In the genomic region with DNA sequence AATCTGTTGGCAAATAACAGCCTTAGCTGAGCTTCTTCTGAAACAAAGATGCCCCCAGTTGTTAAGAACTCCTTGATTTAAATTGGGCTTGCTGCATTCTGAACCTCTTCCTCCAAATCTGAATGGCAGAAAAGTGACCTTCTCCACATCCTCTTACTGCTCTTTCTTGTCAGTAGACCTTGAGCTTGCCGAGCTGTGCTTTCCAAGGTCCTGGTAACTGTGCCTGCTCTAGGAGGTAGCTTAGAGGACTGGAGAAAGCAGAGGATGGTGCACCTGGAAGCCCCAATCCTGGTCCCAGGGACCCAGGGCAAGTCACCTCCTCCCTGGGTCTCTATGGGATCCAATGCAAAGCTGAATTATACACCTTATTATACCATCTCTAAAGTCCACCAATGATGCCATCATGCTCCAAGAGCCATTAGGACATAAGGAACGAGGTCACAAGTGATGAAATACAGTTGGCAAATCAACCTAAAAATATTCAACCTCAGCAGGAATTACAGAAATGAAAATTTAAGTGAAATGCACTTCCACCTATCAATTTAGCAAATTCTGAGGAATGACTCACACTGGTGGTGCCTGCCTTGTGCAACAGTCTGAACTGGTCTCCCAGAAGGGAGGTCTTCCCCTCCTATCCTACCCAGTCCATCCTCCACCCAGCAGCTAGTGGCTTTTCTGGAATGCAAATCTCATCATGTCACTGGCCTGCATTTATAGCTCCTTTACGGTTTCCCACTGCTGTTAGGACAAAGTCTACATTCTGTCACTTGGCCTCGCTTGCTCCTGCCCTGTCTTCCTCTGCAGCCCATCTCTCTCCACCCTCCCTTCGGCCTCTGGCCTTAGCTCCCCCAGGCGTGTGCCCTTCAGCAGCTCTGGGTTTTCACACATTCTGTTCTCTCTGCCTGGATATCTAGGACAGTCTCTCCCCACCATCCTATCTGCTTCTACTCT, we compare ENCODE assay signal across 9 cellular contexts. TPM values are rescaled to one million over a fixed set of nuclear protein-coding genes. Genes with fewer than 3 reads are reported as not detected.
A peak's percentile ranks its signal among the peaks of the same experiment; 100 is the strongest.
DNase-seq lines count a peak whose midpoint lies in the region; ATAC-seq, FAIRE-seq and TF ChIP-seq lines count a peak whose summit lies in the region.
"Had no signal": no experiment of that assay in that cellular context is flagged by ENCODE, and none has a peak within 500 bp of the region (broad histone marks: within the 10 kb centered on the region; RNA-seq: fewer than 3 reads in every experiment).

No MANE protein-coding gene starts in this region.

- no peak for DNase-seq in GM12891 (ENCODE audit: insufficient read length, low spot score)
- DNase-seq in SKM-1 treated with dmso at 0.1 percent for 144 hours (lab: John Stamatoyannopoulos, UW; ENCODE audit: unreplicated experiment): peak; percentile 34
- DNase-seq in Right ventricle myocardium superior: no peak
- no peak for DNase-seq in sciatic nerve (ENCODE audit: low spot score)
- no peak for DNase-seq in anterior cingulate cortex (lab: John Stamatoyannopoulos, UW)
- DNase-seq: uterus had no signal

- no peak for TF ChIP-seq POLR2A in GM12891 (IDR thresholded peaks at IDR 0.05; ENCODE audit: low read depth, low read length)

- peak; percentile 65 for FAIRE-seq in GM12891 (lab: Jason Lieb, UNC)

- intact Hi-C loops in Right ventricle myocardium superior (cut with DNase I): no loop called here
- intact Hi-C loops in sciatic nerve (cut with DNase I): no loop called here

- ATAC-seq in Right ventricle myocardium superior (ENCODE audit: poor library complexity) (peak; percentile 42), sciatic nerve (peak; percentile 90), GM18873 (IDR thresholded peaks at IDR 0.05; ENCODE audit: low FRiP score, unreplicated experiment) (no peak), GM19328 (IDR thresholded peaks at IDR 0.05; ENCODE audit: unreplicated experiment) (no peak), GM18519 (IDR thresholded peaks at IDR 0.05; ENCODE audit: low FRiP score, unreplicated experiment) (no peak)

TF ChIP-seq in GM12891, 5 proteins besides CTCF, POLR2A, EP300 and RAD21:
- no peak for TF ChIP-seq POU2F2 (IDR thresholded peaks at IDR 0.05; ENCODE audit: low read depth, low read length)
- TF ChIP-seq TAF1 (IDR thresholded peaks at IDR 0.05; ENCODE audit: low read depth, low read length): no peak
- no peak for TF ChIP-seq POLR2AphosphoS5 (IDR thresholded peaks at IDR 0.05; ENCODE audit: low read depth, low read length)
- TF ChIP-seq PAX5 (IDR thresholded peaks at IDR 0.05; ENCODE audit: insufficient read depth, low read length, severe bottlenecking): no peak
- TF ChIP-seq SPI1 (IDR thresholded peaks at IDR 0.05; ENCODE audit: low read depth, low read length): no peak

RNA-seq across cellular contexts. Expression of gene TOM1L2, which starts 36.6 kb away (rescaled TPM):
- polyA plus RNA-seq in GM12891 (2012; ENCODE audit: low read depth, missing spikeins): 7.3 TPM
- 253 TPM for total RNA-seq in Right ventricle myocardium superior
- 144 TPM for total RNA-seq in sciatic nerve

RNA-seq across cellular contexts. Expression of gene DRC3, which starts 37.1 kb away (rescaled TPM):
- polyA plus RNA-seq in GM12891 (2012; ENCODE audit: low read depth, missing spikeins): 0.62 TPM
- 1.4 TPM for total RNA-seq in Right ventricle myocardium superior
- 5.8 TPM for total RNA-seq in sciatic nerve

Comparison
In these comparisons a context has a peak if more than half of its experiments do, and no peak if none do; other contexts are left out.
1. ATAC-seq: peak in Right ventricle myocardium superior (single experiment) and sciatic nerve (single experiment); none in GM18873 (single experiment), GM19328 (single experiment) and GM18519 (single experiment).